In the genomic region with DNA sequence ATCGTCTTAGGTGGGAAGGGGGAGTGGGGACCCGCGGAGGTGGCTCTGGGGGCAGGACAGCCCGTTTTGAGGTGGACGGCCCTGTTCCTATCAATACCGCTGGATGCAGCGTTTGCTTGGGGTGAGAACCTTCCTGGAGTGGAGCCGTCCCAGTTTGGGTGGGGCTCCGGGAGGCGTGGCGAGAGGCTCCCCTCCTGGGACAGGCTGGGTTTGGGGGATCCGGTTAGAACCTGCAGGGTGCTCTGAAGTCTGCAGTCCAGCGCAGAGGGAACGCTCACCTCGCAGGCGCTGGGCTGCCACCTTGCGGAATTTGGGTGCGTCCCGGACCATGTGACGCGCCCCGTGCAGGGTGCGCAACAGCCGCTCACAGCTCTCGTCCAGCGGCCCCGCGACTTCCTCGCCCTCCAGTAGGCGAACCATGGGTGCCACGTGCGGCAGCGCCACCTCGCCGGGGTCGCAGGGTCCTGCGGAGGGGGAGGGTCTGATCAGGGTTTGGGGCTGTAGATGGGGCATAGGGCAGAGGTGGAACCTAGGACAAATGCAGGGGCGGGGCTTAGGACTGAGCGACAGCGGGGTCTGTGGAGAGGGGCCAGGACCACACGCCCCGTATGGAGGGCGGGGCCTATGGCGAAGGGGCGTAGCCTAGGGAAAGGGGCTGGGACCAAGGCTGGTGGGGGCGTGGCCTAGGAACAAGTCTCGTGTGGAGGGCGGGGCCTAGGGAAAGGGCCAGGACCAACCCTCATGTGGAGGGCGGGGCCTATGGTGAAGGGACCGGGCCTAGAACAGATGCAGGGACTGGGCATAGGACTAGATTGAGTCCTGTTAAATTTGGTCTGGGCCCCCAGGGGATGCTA, we compare ENCODE assay signal across 8 cellular contexts. TPM values are rescaled to one million over a fixed set of nuclear protein-coding genes. Genes with fewer than 3 reads are reported as not detected.
DNase-seq lines count a peak whose midpoint lies in the region; ATAC-seq and TF ChIP-seq lines count a peak whose summit lies in the region.

No MANE protein-coding gene starts in this region.

- H3K4me1 Mint-ChIP-seq in effector memory CD8-positive, alpha-beta T cell (ENCODE audit: low read depth in 2 of 2), result peaks cover 10 to 12% of the 10 kb centered on the region in 2 donors

- H3K4me3 ChIP-seq in Jurkat, Clone E6-1 (ENCODE audit: low read length), result peak overlapping the region; percentile 48
- no peak overlapping the region for H3K4me3 ChIP-seq in mucosa of descending colon

- DNase-seq in EL, result peak; percentile 77
- peak; percentile 78 for DNase-seq in Jurkat, Clone E6-1 (ENCODE audit: low read depth, low spot score)
- DNase-seq in activated CD4-positive, alpha-beta T cell treated with anti-CD3 and anti-CD28 coated beads for 48 hours, result peak; percentile 95
- peak; percentile 69 to 78 (median 72) for DNase-seq in effector memory CD8-positive, alpha-beta T cell
- peak; percentile 93 to 95 (median 94) for DNase-seq in mucosa of descending colon
- DNase-seq in stimulated activated CD8-positive, alpha-beta memory T cell treated with anti-CD3 and anti-CD28 coated beads, Interleukin-7, amount 100 ng/mL, for 24 hours (ENCODE audit: low read depth), result peak; percentile 70

- H3K4me3 Mint-ChIP-seq in effector memory CD8-positive, alpha-beta T cell, result peak overlapping the region; percentile 71 to 85

- no peaks in the 10 kb centered on the region for H3K36me3 ChIP-seq in mucosa of descending colon (ENCODE audit: low read depth)

- H3K27ac Mint-ChIP-seq in effector memory CD8-positive, alpha-beta T cell, result peak overlapping the region; percentile 6 to 90

- no peaks in the 10 kb centered on the region for H3K9me3 Mint-ChIP-seq in effector memory CD8-positive, alpha-beta T cell

- H3K36me3 Mint-ChIP-seq in effector memory CD8-positive, alpha-beta T cell (ENCODE audit: insufficient read depth), result peaks cover 50% of the 10 kb centered on the region

- no peaks in the 10 kb centered on the region for H3K9me3 ChIP-seq in mucosa of descending colon

- H3K4me1 ChIP-seq in mucosa of descending colon (ENCODE audit: low read depth), result peaks cover 21% of the 10 kb centered on the region

- peak; percentile 71 for ATAC-seq in GM21619 (IDR thresholded peaks at IDR 0.05; ENCODE audit: unreplicated experiment)
- peak; percentile 87 for ATAC-seq in effector memory CD8-positive, alpha-beta T cell (replicated peaks)
- ATAC-seq in mucosa of descending colon, result peak; percentile 86
- no peak for ATAC-seq in HG03457 (IDR thresholded peaks at IDR 0.05; ENCODE audit: unreplicated experiment)

- intact Hi-C loops in mucosa of descending colon (cut with DNase I, micrococcal nuclease), result no loop called here

- peak; percentile 30 for TF ChIP-seq CTCF in mucosa of descending colon (IDR thresholded peaks at IDR 0.05)

- no peaks in the 10 kb centered on the region for H3K27me3 Mint-ChIP-seq in effector memory CD8-positive, alpha-beta T cell

RNA-seq across cellular contexts. Expression of gene SH2D3A, which starts 13.8 kb away (rescaled TPM):
- 15.7 TPM for polyA plus RNA-seq in Jurkat, Clone E6-1 (2012; ENCODE audit: insufficient read depth, insufficient read length)
- total RNA-seq in mucosa of descending colon, result 10 to 100 TPM; 26.4 to 80.5 (median 40.5) TPM

RNA-seq across cellular contexts. Expression of gene TRIP10, which starts 13.9 kb away (rescaled TPM):
- polyA plus RNA-seq in Jurkat, Clone E6-1 (2012; ENCODE audit: insufficient read depth, insufficient read length), result 5.0 TPM
- total RNA-seq in mucosa of descending colon, result 100 to 1,000 TPM in 1 of 3 donors, 10 to 100 TPM in 2; 72.8 to 121 (median 79.5) TPM

RNA-seq across cellular contexts. Expression of gene GPR108, which starts 16.0 kb away (rescaled TPM):
- 78.2 TPM for polyA plus RNA-seq in Jurkat, Clone E6-1 (2012; ENCODE audit: insufficient read depth, insufficient read length)
- 100 to 1,000 TPM in 1 of 3 donors, 10 to 100 TPM in 2; 74.8 to 115 (median 89.2) TPM for total RNA-seq in mucosa of descending colon

RNA-seq across cellular contexts. Expression of gene VAV1, which starts 19.1 kb away (rescaled TPM):
- 91.5 TPM for polyA plus RNA-seq in Jurkat, Clone E6-1 (2012; ENCODE audit: insufficient read depth, insufficient read length)
- total RNA-seq in mucosa of descending colon, result 10 to 100 TPM in 2 of 3 donors, 1 to 10 TPM in 1; 6.0 to 12.3 (median 10.7) TPM

RNA-seq across cellular contexts. Expression of gene C3, which starts 33.0 kb away (rescaled TPM):
- polyA plus RNA-seq in Jurkat, Clone E6-1 (2012; ENCODE audit: insufficient read depth, insufficient read length), result not detected
- 100 to 1,000 TPM in 2 of 3 donors, 10 to 100 TPM in 1; 42.2 to 473 (median 261) TPM for total RNA-seq in mucosa of descending colon
